Comparison of ENCODE assay signal across 17 cellular contexts in genomic region chr3:15724446-15724845, GRCh38.
A peak's percentile ranks its signal among the peaks of the same experiment; 100 is the strongest.
DNase-seq lines count a peak whose midpoint lies in the region; TF ChIP-seq lines count a peak whose summit lies in the region.
"Had no signal": no experiment of that assay in that cellular context is flagged by ENCODE, and none has a peak within 500 bp of the region (broad histone marks: within the 10 kb centered on the region; RNA-seq: fewer than 3 reads in every experiment).

No MANE protein-coding gene starts in this region.

- peak; percentile 27 for DNase-seq in GM23248
- no peak for DNase-seq in HFFc6
- no peak for DNase-seq in chondrocyte (ENCODE audit: low spot score)
- DNase-seq in osteocyte (ENCODE audit: extremely low spot score, unreplicated experiment), result no peak
- no peak for DNase-seq in hippocampal formation (lab: John Stamatoyannopoulos, UW)
- no peak for DNase-seq in NCI-H2171 treated with DMSO at 0.1 percent for 48 hours (lab: John Stamatoyannopoulos, UW)
- no peak for DNase-seq in posterior vena cava (ENCODE audit: low spot score)
- DNase-seq: C1 segment of cervical spinal cord; Calu3; CD4-positive, alpha-beta memory T cell; COR-L47; DMS53; DND-41; GDM1; GOT3 had no signal

- no peaks in the 10 kb centered on the region for H3K9me3 Mint-ChIP-seq in HFFc6
- H3K9me3 Mint-ChIP-seq in chondrocyte (ENCODE audit: low read depth), result no peaks in the 10 kb centered on the region
- no peaks in the 10 kb centered on the region for H3K9me3 Mint-ChIP-seq in osteocyte (ENCODE audit: unreplicated experiment)
- H3K9me3 Mint-ChIP-seq: CD4-positive, alpha-beta memory T cell had no signal

- 0 out of 2 replicates have a peak, but pooled peaks cover 8% of the 10 kb centered on the region for H3F3A ChIP-seq in GM23248 (ENCODE audit: insufficient read depth)

- peak overlapping the region; percentile 51 for H3K27ac Mint-ChIP-seq in HFFc6
- peak overlapping the region; percentile 41 for H3K27ac Mint-ChIP-seq in chondrocyte (ENCODE audit: unreplicated experiment)
- H3K27ac Mint-ChIP-seq in osteocyte (ENCODE audit: unreplicated experiment), result peak overlapping the region; percentile 44

- no peak overlapping the region for H3K4me3 ChIP-seq in GM23248
- H3K4me3 ChIP-seq: GM12878, HAP-1 had no signal

- no peak overlapping the region for H3K9ac ChIP-seq in GM23248

- H3K36me3 ChIP-seq in GM23248 (ENCODE audit: low read depth), result peaks cover 56% of the 10 kb centered on the region

- H3K27me3 ChIP-seq in GM23248 (replicated peaks; ENCODE audit: insufficient read depth), result no peaks in the 10 kb centered on the region

- intact Hi-C loops in posterior vena cava (cut with DNase I), result no loop called here

- peaks cover 48% of the 10 kb centered on the region for H3K4me1 Mint-ChIP-seq in HFFc6 (ENCODE audit: low read depth)
- peaks cover 30% of the 10 kb centered on the region for H3K4me1 Mint-ChIP-seq in chondrocyte (ENCODE audit: low read depth)
- peaks cover 36% of the 10 kb centered on the region for H3K4me1 Mint-ChIP-seq in osteocyte (ENCODE audit: unreplicated experiment)

- no peaks in the 10 kb centered on the region for H3K9me2 ChIP-seq in GM23248 (ENCODE audit: insufficient read depth)

- peaks cover 2% of the 10 kb centered on the region; the same call in 1 of the 2 replicates for H3K27me3 Mint-ChIP-seq in HFFc6 (ENCODE audit: insufficient read depth)
- no peaks in the 10 kb centered on the region for H3K27me3 Mint-ChIP-seq in chondrocyte (ENCODE audit: low read depth)
- no peaks in the 10 kb centered on the region for H3K27me3 Mint-ChIP-seq in osteocyte (ENCODE audit: unreplicated experiment)
- H3K27me3 Mint-ChIP-seq: CD4-positive, alpha-beta memory T cell had no signal

- no peaks in the 10 kb centered on the region for H3K9me3 ChIP-seq in GM23248 (ENCODE audit: low read depth)
- H3K9me3 ChIP-seq: HAP-1 had no signal

- H3K36me3 Mint-ChIP-seq in HFFc6 (ENCODE audit: low read depth) (peaks cover 71% of the 10 kb centered on the region), chondrocyte (ENCODE audit: low read depth) (peaks cover 37% of the 10 kb centered on the region), osteocyte (ENCODE audit: unreplicated experiment) (peaks cover 61% of the 10 kb centered on the region)

- H3K4me2 ChIP-seq in GM23248 (ENCODE audit: unreplicated experiment), result no peak overlapping the region

- TF ChIP-seq CTCF in HFFc6 (IDR thresholded peaks at IDR 0.05) (no peak), chondrocyte (IDR thresholded peaks at IDR 0.05) (no peak), osteocyte (IDR thresholded peaks at IDR 0.05) (no peak)

- 0 out of 2 replicates have a peak overlapping the region, but pooled peaks have one; percentile 27 for H3K4me3 Mint-ChIP-seq in HFFc6
- H3K4me3 Mint-ChIP-seq in chondrocyte (ENCODE audit: unreplicated experiment), result no peak overlapping the region
- H3K4me3 Mint-ChIP-seq in osteocyte (ENCODE audit: unreplicated experiment), result no peak overlapping the region
- H3K4me3 Mint-ChIP-seq: CD4-positive, alpha-beta memory T cell had no signal

- no peaks in the 10 kb centered on the region for H4K20me1 ChIP-seq in GM23248 (ENCODE audit: insufficient read depth)

- peaks cover 33% of the 10 kb centered on the region for H3K4me1 ChIP-seq in GM23248 (ENCODE audit: insufficient read depth)
- H3K4me1 ChIP-seq: HAP-1 had no signal

- no peak overlapping the region for H3K27ac ChIP-seq in GM23248

- in situ Hi-C loops in GM23248 (cut with MboI), result no loop called here

- WGBS in GM23248 (ENCODE audit: low coverage in 1 of 2, low lambda C conversion rate in 2 of 2, missing lambda C conversion rate in 2 of 2), 2 experiments, result 98 to 100% methylated on average over 1 of the region's 1 CpG

- peaks cover 35% of the 10 kb centered on the region for H3K79me2 ChIP-seq in GM23248 (ENCODE audit: insufficient read depth)

- no peak overlapping the region for H2AFZ ChIP-seq in GM23248
